Comparison of ENCODE assay signal across 1 cellular context in the genomic region with DNA sequence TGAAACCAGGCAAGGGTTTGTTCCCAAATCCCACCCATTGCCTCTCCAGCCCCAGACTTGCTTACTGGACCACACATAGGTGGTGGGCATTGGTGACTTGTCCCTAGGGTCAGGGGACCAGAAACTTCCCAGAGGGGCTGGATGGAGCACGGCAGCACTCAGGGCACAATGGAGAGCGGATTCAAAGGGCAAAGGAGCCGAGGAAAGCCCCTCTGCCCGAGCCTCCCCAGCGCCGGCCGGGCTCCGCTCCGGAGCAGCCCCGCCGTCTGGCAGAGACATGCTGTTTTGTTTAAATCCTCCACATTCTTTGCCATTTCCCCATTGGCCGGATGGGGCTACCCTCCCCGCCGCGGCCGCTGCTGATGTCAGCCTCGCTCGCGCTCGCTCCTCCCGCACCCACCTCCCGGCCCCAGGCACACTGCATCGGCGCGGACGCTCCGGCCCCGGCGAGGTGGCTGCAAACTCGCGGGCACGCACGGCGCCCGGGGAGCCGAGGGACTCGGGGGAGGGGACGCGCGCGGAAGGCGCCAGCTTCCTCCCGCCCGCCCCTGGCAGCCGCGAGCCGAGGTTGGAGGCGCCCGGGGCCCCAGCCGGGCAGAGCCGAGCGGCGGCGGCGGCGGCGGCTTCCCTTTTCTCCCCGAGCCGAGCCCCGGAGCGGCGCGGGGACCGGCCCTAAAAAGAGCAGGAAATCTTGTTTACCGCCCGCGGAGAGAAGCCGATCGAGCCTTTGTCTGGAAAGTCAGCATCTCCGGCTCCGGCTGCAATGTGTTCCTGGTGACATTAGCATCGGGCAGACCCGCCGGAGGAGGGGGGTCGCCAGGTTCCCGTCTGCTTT.
TF ChIP-seq lines count a peak whose summit lies in the region.

PITPNC1 (plus strand) TSS at position 390 of the 835 bp plus-strand sequence.

TF ChIP-seq in Ishikawa, 13 proteins besides CTCF, POLR2A, EP300 and RAD21 (continued from another document):
- TF ChIP-seq TCF12 (IDR thresholded peaks at IDR 0.05; ENCODE audit: low read depth) = no peak
- TF ChIP-seq, protein P1, sequence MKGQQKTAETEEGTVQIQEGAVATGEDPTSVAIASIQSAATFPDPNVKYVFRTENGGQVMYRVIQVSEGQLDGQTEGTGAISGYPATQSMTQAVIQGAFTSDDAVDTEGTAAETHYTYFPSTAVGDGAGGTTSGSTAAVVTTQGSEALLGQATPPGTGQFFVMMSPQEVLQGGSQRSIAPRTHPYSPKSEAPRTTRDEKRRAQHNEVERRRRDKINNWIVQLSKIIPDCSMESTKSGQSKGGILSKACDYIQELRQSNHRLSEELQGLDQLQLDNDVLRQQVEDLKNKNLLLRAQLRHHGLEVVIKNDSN (IDR thresholded peaks at IDR 0.05) = no peak
